In the genomic region with DNA sequence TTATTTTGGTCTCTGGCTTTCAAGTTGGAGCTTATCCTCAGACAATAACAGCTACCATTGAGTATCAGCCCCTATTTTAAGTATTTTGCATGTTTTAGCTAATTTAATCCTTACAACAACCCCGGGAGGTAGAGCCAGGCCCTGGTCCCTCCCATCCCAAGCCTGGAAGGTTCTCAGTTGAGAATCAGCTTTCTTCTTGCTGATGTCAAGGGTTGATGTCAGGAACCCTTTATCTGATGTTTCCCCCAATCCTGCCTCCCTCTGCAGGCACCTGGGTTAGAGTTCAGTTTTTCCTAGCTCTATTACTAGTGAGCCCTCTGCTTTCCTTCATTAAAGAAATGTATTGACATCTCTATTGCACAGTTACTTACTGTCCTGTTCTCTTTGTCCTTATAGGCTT, we compare ENCODE assay signal across 1 cellular context.
TF ChIP-seq lines count a peak whose summit lies in the region.

No MANE protein-coding gene starts in this region.

TF ChIP-seq in IMR-90, 13 proteins besides CTCF, POLR2A, EP300 and RAD21:
- no peak for TF ChIP-seq RFX5 (IDR thresholded peaks at IDR 0.05; ENCODE audit: low read depth, low read length)
- TF ChIP-seq CEBPB (IDR thresholded peaks at IDR 0.05; ENCODE audit: low read depth, low read length), result no peak
- TF ChIP-seq, protein P1, sequence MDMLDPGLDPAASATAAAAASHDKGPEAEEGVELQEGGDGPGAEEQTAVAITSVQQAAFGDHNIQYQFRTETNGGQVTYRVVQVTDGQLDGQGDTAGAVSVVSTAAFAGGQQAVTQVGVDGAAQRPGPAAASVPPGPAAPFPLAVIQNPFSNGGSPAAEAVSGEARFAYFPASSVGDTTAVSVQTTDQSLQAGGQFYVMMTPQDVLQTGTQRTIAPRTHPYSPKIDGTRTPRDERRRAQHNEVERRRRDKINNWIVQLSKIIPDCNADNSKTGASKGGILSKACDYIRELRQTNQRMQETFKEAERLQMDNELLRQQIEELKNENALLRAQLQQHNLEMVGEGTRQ (IDR thresholded peaks at IDR 0.05; ENCODE audit: low read depth, low read length), result no peak
- TF ChIP-seq CHD1 (IDR thresholded peaks at IDR 0.05; ENCODE audit: low read depth, low read length), result no peak
- TF ChIP-seq, protein P2, sequence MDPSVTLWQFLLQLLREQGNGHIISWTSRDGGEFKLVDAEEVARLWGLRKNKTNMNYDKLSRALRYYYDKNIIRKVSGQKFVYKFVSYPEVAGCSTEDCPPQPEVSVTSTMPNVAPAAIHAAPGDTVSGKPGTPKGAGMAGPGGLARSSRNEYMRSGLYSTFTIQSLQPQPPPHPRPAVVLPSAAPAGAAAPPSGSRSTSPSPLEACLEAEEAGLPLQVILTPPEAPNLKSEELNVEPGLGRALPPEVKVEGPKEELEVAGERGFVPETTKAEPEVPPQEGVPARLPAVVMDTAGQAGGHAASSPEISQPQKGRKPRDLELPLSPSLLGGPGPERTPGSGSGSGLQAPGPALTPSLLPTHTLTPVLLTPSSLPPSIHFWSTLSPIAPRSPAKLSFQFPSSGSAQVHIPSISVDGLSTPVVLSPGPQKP (IDR thresholded peaks at IDR 0.05; ENCODE audit: borderline replicate concordance, low read depth, low read length), result no peak
- TF ChIP-seq FOS (IDR thresholded peaks at IDR 0.05; ENCODE audit: low read depth, low read length), result no peak
- TF ChIP-seq NFE2L2 (IDR thresholded peaks at IDR 0.05; ENCODE audit: low read depth, low read length), result no peak
- TF ChIP-seq BHLHE40 (IDR thresholded peaks at IDR 0.05; ENCODE audit: low read depth, low read length), result no peak
- no peak for TF ChIP-seq MAFK (IDR thresholded peaks at IDR 0.05; ENCODE audit: low read depth, low read length)
- no peak for TF ChIP-seq SMC3 (IDR thresholded peaks at IDR 0.05; ENCODE audit: low read depth, low read length)
- no peak for TF ChIP-seq MAZ (IDR thresholded peaks at IDR 0.05; ENCODE audit: borderline replicate concordance, low read depth, low read length)
- no peak for TF ChIP-seq MXI1 (IDR thresholded peaks at IDR 0.05; ENCODE audit: borderline replicate concordance, low read depth, low read length)
- TF ChIP-seq RCOR1 (IDR thresholded peaks at IDR 0.05; ENCODE audit: insufficient replicate concordance, low read length), result no peak
